ENCODE assay signal across 1 cellular context in the genomic region with DNA sequence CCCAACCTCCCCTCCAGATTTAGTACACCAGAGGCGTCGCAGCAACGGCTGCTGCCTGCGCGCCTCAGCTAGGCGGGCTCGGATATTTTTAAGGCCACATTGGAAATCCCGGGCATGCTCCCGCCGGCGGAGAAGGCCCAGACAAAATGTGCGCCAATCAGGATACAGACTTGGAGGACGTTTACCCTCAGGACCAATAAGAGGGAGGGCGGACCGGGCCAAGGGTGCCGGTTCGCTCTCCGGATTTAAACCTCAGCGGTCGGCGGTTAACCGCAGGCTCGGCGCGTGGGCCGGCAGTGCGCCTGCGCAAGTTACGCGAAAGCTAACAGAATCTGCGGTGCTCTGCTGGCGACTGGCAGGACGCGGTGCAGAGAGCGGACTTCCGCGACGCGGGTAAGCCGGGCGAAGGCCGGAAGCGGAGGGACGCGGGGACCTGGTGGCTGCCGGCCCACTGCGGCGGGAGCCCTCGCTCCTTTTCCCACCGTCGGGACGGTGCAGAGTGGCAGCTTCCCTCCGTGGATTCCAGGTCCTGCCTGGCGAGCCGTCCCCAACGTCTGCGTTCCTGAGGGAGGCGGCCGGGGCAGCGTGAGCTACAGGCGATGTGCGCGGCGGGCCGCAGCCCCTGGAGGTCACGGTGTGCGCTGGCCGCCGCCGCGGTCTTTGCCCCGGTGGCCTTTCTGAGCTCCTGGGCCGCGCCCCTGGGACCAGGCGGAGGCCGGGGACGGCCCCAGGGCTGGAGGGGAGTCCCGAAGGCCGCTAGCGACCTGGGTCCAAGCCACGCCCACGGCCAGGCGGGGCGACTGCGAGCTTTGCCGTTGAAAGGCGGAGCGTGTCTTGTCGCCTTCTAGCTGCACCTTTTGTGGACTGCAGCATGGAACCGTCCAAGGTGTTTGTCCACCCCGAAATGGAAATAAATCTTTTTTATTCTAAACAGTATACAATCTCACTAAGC.
TF ChIP-seq lines count a peak whose summit lies in the region.

A gene with protein sequence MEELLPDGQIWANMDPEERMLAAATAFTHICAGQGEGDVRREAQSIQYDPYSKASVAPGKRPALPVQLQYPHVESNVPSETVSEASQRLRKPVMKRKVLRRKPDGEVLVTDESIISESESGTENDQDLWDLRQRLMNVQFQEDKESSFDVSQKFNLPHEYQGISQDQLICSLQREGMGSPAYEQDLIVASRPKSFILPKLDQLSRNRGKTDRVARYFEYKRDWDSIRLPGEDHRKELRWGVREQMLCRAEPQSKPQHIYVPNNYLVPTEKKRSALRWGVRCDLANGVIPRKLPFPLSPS (plus strand): TSS at position 296 of the 952 bp plus-strand sequence. CDS start 11,701 bp downstream, outside the sequence.

TF ChIP-seq in HEK293, 187 proteins besides CTCF, POLR2A, EP300 and RAD21 (continued from another document and continues in another):
- TF ChIP-seq, protein P1, sequence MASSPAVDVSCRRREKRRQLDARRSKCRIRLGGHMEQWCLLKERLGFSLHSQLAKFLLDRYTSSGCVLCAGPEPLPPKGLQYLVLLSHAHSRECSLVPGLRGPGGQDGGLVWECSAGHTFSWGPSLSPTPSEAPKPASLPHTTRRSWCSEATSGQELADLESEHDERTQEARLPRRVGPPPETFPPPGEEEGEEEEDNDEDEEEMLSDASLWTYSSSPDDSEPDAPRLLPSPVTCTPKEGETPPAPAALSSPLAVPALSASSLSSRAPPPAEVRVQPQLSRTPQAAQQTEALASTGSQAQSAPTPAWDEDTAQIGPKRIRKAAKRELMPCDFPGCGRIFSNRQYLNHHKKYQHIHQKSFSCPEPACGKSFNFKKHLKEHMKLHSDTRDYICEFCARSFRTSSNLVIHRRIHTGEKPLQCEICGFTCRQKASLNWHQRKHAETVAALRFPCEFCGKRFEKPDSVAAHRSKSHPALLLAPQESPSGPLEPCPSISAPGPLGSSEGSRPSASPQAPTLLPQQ (tag by site-specific recombination; IDR thresholded peaks at IDR 0.05) = peak; percentile 58
- TF ChIP-seq, protein P2, sequence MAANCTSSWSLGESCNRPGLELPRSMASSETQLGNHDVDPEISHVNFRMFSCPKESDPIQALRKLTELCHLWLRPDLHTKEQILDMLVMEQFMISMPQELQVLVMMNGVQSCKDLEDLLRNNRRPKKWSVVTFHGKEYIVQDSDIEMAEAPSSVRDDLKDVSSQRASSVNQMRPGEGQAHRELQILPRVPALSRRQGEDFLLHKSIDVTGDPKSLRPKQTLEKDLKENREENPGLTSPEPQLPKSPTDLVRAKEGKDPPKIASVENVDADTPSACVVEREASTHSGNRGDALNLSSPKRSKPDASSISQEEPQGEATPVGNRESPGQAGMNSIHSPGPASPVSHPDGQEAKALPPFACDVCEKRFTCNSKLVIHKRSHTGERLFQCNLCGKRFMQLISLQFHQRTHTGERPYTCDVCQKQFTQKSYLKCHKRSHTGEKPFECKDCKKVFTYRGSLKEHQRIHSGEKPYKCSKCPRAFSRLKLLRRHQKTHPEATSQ (tag by site-specific recombination; IDR thresholded peaks at IDR 0.05) = peak; percentile 92
- TF ChIP-seq, protein P3, sequence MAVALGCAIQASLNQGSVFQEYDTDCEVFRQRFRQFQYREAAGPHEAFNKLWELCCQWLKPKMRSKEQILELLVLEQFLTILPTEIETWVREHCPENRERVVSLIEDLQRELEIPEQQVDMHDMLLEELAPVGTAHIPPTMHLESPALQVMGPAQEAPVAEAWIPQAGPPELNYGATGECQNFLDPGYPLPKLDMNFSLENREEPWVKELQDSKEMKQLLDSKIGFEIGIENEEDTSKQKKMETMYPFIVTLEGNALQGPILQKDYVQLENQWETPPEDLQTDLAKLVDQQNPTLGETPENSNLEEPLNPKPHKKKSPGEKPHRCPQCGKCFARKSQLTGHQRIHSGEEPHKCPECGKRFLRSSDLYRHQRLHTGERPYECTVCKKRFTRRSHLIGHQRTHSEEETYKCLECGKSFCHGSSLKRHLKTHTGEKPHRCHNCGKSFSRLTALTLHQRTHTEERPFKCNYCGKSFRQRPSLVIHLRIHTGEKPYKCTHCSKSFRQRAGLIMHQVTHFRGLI (tag by site-specific recombination; IDR thresholded peaks at IDR 0.05) = no peak
- TF ChIP-seq ZNF560 (tag by site-specific recombination; IDR thresholded peaks at IDR 0.05; ENCODE audit: borderline replicate concordance) (no peak), GLIS1 (tag by site-specific recombination; IDR thresholded peaks at IDR 0.05) (no peak), SP3 (tag by site-specific recombination; IDR thresholded peaks at IDR 0.05) (peak; percentile 62), SP2 (tag by site-specific recombination; IDR thresholded peaks at IDR 0.05) (peak; percentile 70), MEIS1 (CRISPR knock-in tag; IDR thresholded peaks at IDR 0.05; ENCODE audit: borderline replicate concordance) (0 out of 2 replicates have a peak, but pooled peaks have one; percentile 37), ZNF335 (tag by site-specific recombination; conservative IDR thresholded peaks at IDR 0.05) (peak; percentile 97), OVOL3 (tag by site-specific recombination; IDR thresholded peaks at IDR 0.05) (0 out of 2 replicates have a peak, but pooled peaks have one; percentile 30), MZF1 (tag by site-specific recombination; IDR thresholded peaks at IDR 0.05; ENCODE audit: borderline replicate concordance) (no peak), ZNF175 (tag by site-specific recombination; IDR thresholded peaks at IDR 0.05) (no peak), KLF1 (tag by site-specific recombination; IDR thresholded peaks at IDR 0.05) (peak; percentile 25; the same call in 1 of the 2 replicates), ZNF677 (tag by site-specific recombination; IDR thresholded peaks at IDR 0.05) (no peak), ZNF112 (tag by site-specific recombination; IDR thresholded peaks at IDR 0.05) (no peak), EGR2 (tag by site-specific recombination; IDR thresholded peaks at IDR 0.05; ENCODE audit: low read depth) (no peak), ZNF777 (tag by site-specific recombination; IDR thresholded peaks at IDR 0.05; ENCODE audit: borderline replicate concordance) (peak; percentile 92), ZNF561 (tag by site-specific recombination; IDR thresholded peaks at IDR 0.05; ENCODE audit: borderline replicate concordance) (0 out of 2 replicates have a peak, but pooled peaks have one; percentile 57), ZNF843 (tag by site-specific recombination; IDR thresholded peaks at IDR 0.05) (peak; percentile 24; the same call in 1 of the 2 replicates), FEZF1 (tag by site-specific recombination; IDR thresholded peaks at IDR 0.05) (no peak), ZBTB48 (tag by site-specific recombination; IDR thresholded peaks at IDR 0.05) (peak; percentile 29; the same call in 1 of the 2 replicates), ZFHX2 (tag by site-specific recombination; conservative IDR thresholded peaks at IDR 0.05) (peak; percentile 27; the same call in 1 of the 2 replicates), ZNF791 (tag by site-specific recombination; IDR thresholded peaks at IDR 0.05) (no peak)
- TF ChIP-seq, protein P4, sequence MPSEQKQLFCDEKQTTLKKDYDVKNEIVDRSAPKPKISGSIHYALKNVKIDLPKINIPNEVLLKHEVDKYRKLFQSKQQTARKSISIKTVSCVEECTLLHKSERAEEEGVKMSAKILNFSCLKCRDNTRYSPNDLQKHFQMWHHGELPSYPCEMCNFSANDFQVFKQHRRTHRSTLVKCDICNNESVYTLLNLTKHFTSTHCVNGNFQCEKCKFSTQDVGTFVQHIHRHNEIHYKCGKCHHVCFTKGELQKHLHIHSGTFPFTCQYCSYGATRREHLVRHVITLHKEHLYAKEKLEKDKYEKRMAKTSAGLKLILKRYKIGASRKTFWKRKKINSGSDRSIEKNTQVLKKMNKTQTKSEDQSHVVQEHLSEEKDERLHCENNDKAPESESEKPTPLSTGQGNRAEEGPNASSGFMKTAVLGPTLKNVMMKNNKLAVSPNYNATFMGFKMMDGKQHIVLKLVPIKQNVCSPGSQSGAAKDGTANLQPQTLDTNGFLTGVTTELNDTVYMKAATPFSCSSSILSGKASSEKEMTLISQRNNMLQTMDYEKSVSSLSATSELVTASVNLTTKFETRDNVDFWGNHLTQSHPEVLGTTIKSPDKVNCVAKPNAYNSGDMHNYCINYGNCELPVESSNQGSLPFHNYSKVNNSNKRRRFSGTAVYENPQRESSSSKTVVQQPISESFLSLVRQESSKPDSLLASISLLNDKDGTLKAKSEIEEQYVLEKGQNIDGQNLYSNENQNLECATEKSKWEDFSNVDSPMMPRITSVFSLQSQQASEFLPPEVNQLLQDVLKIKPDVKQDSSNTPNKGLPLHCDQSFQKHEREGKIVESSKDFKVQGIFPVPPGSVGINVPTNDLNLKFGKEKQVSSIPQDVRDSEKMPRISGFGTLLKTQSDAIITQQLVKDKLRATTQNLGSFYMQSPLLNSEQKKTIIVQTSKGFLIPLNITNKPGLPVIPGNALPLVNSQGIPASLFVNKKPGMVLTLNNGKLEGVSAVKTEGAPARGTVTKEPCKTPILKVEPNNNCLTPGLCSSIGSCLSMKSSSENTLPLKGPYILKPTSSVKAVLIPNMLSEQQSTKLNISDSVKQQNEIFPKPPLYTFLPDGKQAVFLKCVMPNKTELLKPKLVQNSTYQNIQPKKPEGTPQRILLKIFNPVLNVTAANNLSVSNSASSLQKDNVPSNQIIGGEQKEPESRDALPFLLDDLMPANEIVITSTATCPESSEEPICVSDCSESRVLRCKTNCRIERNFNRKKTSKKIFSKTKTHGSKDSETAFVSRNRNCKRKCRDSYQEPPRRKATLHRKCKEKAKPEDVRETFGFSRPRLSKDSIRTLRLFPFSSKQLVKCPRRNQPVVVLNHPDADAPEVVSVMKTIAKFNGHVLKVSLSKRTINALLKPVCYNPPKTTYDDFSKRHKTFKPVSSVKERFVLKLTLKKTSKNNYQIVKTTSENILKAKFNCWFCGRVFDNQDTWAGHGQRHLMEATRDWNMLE (tag by site-specific recombination; conservative IDR thresholded peaks at IDR 0.05; ENCODE audit: low read depth) = 0 out of 2 replicates have a peak, but pooled peaks have one; percentile 16
- TF ChIP-seq, protein P5, sequence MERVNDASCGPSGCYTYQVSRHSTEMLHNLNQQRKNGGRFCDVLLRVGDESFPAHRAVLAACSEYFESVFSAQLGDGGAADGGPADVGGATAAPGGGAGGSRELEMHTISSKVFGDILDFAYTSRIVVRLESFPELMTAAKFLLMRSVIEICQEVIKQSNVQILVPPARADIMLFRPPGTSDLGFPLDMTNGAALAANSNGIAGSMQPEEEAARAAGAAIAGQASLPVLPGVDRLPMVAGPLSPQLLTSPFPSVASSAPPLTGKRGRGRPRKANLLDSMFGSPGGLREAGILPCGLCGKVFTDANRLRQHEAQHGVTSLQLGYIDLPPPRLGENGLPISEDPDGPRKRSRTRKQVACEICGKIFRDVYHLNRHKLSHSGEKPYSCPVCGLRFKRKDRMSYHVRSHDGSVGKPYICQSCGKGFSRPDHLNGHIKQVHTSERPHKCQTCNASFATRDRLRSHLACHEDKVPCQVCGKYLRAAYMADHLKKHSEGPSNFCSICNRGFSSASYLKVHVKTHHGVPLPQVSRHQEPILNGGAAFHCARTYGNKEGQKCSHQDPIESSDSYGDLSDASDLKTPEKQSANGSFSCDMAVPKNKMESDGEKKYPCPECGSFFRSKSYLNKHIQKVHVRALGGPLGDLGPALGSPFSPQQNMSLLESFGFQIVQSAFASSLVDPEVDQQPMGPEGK (tag by site-specific recombination; IDR thresholded peaks at IDR 0.05) = peak; percentile 62
- TF ChIP-seq, protein P6, sequence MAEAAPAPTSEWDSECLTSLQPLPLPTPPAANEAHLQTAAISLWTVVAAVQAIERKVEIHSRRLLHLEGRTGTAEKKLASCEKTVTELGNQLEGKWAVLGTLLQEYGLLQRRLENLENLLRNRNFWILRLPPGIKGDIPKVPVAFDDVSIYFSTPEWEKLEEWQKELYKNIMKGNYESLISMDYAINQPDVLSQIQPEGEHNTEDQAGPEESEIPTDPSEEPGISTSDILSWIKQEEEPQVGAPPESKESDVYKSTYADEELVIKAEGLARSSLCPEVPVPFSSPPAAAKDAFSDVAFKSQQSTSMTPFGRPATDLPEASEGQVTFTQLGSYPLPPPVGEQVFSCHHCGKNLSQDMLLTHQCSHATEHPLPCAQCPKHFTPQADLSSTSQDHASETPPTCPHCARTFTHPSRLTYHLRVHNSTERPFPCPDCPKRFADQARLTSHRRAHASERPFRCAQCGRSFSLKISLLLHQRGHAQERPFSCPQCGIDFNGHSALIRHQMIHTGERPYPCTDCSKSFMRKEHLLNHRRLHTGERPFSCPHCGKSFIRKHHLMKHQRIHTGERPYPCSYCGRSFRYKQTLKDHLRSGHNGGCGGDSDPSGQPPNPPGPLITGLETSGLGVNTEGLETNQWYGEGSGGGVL (tag by site-specific recombination; IDR thresholded peaks at IDR 0.05) = 0 out of 2 replicates have a peak, but pooled peaks have one; percentile 16
- TF ChIP-seq, protein P7, sequence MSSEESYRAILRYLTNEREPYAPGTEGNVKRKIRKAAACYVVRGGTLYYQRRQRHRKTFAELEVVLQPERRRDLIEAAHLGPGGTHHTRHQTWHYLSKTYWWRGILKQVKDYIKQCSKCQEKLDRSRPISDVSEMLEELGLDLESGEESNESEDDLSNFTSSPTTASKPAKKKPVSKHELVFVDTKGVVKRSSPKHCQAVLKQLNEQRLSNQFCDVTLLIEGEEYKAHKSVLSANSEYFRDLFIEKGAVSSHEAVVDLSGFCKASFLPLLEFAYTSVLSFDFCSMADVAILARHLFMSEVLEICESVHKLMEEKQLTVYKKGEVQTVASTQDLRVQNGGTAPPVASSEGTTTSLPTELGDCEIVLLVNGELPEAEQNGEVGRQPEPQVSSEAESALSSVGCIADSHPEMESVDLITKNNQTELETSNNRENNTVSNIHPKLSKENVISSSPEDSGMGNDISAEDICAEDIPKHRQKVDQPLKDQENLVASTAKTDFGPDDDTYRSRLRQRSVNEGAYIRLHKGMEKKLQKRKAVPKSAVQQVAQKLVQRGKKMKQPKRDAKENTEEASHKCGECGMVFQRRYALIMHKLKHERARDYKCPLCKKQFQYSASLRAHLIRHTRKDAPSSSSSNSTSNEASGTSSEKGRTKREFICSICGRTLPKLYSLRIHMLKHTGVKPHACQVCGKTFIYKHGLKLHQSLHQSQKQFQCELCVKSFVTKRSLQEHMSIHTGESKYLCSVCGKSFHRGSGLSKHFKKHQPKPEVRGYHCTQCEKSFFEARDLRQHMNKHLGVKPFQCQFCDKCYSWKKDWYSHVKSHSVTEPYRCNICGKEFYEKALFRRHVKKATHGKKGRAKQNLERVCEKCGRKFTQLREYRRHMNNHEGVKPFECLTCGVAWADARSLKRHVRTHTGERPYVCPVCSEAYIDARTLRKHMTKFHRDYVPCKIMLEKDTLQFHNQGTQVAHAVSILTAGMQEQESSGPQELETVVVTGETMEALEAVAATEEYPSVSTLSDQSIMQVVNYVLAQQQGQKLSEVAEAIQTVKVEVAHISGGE (tag by site-specific recombination; conservative IDR thresholded peaks at IDR 0.05; ENCODE audit: low read depth) = peak; percentile 81
- TF ChIP-seq, protein P8, sequence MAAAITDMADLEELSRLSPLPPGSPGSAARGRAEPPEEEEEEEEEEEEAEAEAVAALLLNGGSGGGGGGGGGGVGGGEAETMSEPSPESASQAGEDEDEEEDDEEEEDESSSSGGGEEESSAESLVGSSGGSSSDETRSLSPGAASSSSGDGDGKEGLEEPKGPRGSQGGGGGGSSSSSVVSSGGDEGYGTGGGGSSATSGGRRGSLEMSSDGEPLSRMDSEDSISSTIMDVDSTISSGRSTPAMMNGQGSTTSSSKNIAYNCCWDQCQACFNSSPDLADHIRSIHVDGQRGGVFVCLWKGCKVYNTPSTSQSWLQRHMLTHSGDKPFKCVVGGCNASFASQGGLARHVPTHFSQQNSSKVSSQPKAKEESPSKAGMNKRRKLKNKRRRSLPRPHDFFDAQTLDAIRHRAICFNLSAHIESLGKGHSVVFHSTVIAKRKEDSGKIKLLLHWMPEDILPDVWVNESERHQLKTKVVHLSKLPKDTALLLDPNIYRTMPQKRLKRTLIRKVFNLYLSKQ (tag by site-specific recombination; IDR thresholded peaks at IDR 0.05; ENCODE audit: borderline replicate concordance) = no peak
